Comparison of ENCODE assay signal across 1 cellular context in genomic region chr1:12618661-12619395, GRCh38.
TF ChIP-seq lines count a peak whose summit lies in the region.

No MANE protein-coding gene starts in this region.

TF ChIP-seq in HepG2, 621 proteins besides CTCF, POLR2A, EP300 and RAD21 (continued from another document and continues in another):
- TF ChIP-seq CREB3 (CRISPR knock-in tag; IDR thresholded peaks at IDR 0.05) (no peak), FOSL2 (CRISPR knock-in tag; IDR thresholded peaks at IDR 0.05) (peak; percentile 99), SALL1 (CRISPR knock-in tag; IDR thresholded peaks at IDR 0.05) (peak; percentile 95), NCOR1 (IDR thresholded peaks at IDR 0.05; ENCODE audit: borderline replicate concordance, low read length) (no peak; the same call in 1 of the 2 replicates), ZNF333 (CRISPR knock-in tag; IDR thresholded peaks at IDR 0.05; ENCODE audit: borderline replicate concordance) (no peak), SNAPC4 (CRISPR knock-in tag; IDR thresholded peaks at IDR 0.05) (no peak), TBX2 (CRISPR knock-in tag; IDR thresholded peaks at IDR 0.05; ENCODE audit: borderline replicate concordance) (peak; percentile 85), HMG20A (CRISPR knock-in tag; IDR thresholded peaks at IDR 0.05; ENCODE audit: borderline replicate concordance) (peak; percentile 82), ZNF558 (CRISPR knock-in tag; IDR thresholded peaks at IDR 0.05; ENCODE audit: borderline replicate concordance) (peak; percentile 53; the same call in 1 of the 2 replicates), KAT8 (CRISPR knock-in tag; IDR thresholded peaks at IDR 0.05) (peak; percentile 77; the same call in 1 of the 2 replicates), STAT5B (CRISPR knock-in tag; IDR thresholded peaks at IDR 0.05) (no peak), ZBTB3 (CRISPR knock-in tag; IDR thresholded peaks at IDR 0.05; ENCODE audit: borderline replicate concordance, low read depth) (no peak), HOXA3 (CRISPR knock-in tag; IDR thresholded peaks at IDR 0.05) (peak; percentile 62), BCL3 (CRISPR knock-in tag; IDR thresholded peaks at IDR 0.05) (no peak), IKZF4 (CRISPR knock-in tag; IDR thresholded peaks at IDR 0.05; ENCODE audit: borderline replicate concordance, low read depth, not compliant biosample characterization) (no peak), IRF1 (CRISPR knock-in tag; IDR thresholded peaks at IDR 0.05; ENCODE audit: low read depth) (no peak), ZNF687 (CRISPR knock-in tag; IDR thresholded peaks at IDR 0.05) (peak; percentile 88), NFKB2 (CRISPR knock-in tag; IDR thresholded peaks at IDR 0.05; ENCODE audit: borderline replicate concordance) (peak; percentile 57; the same call in 1 of the 2 replicates), ZNF552 (CRISPR knock-in tag; IDR thresholded peaks at IDR 0.05; ENCODE audit: borderline replicate concordance) (peak; percentile 67; the same call in 1 of the 2 replicates), MZF1 (CRISPR knock-in tag; IDR thresholded peaks at IDR 0.05; ENCODE audit: borderline replicate concordance) (no peak; the same call in 1 of the 2 replicates), GFI1 (CRISPR knock-in tag; IDR thresholded peaks at IDR 0.05; ENCODE audit: borderline replicate concordance) (peak; percentile 82), ZNF30 (CRISPR knock-in tag; IDR thresholded peaks at IDR 0.05) (no peak), FOXJ3 (CRISPR knock-in tag; IDR thresholded peaks at IDR 0.05; ENCODE audit: borderline replicate concordance) (peak; percentile 52), TCF7L2 (IDR thresholded peaks at IDR 0.05; ENCODE audit: low read depth, low read length) (no peak), FUBP1 (CRISPR knock-in tag; IDR thresholded peaks at IDR 0.05; ENCODE audit: borderline replicate concordance) (no peak), ARNTL (CRISPR knock-in tag; IDR thresholded peaks at IDR 0.05) (0 out of 2 replicates have a peak, but pooled peaks have one; percentile 21), EED (CRISPR knock-in tag; IDR thresholded peaks at IDR 0.05) (no peak), SNAI1 (CRISPR knock-in tag; IDR thresholded peaks at IDR 0.05; ENCODE audit: borderline replicate concordance) (no peak; the same call in 1 of the 2 replicates), RXRB (CRISPR knock-in tag; IDR thresholded peaks at IDR 0.05; ENCODE audit: borderline replicate concordance) (peak; percentile 93), HBP1 (CRISPR knock-in tag; IDR thresholded peaks at IDR 0.05; ENCODE audit: low read depth) (no peak; the same call in 1 of the 2 replicates), DPF2 (CRISPR knock-in tag; IDR thresholded peaks at IDR 0.05; ENCODE audit: borderline replicate concordance, low read depth) (no peak; the same call in 1 of the 2 replicates), CREBL2 (CRISPR knock-in tag; IDR thresholded peaks at IDR 0.05; ENCODE audit: borderline replicate concordance) (no peak), ZNF512B (CRISPR knock-in tag; IDR thresholded peaks at IDR 0.05; ENCODE audit: borderline replicate concordance) (peak; percentile 56; the same call in 1 of the 2 replicates), TEAD3 (CRISPR knock-in tag; optimal IDR thresholded peaks at IDR 0.05; ENCODE audit: borderline replicate concordance) (peak; percentile 94)
